In the genomic region with DNA sequence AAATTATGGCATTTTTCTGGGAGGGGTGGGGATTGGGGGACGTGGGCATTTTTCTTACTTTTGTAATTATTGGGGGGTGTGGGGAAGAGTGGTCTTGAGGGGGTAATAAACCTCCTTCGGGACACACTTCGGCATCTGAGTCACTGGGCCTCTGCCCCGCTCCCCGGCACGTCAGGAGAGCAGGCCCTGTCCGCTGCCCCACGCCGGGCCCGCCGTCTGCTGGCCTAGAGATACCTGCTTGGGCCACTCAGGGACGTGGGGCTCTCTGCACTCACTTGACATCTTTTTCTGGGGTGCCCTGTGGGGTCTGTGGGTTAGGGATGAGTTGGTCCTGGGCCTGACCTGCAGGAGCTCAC, we compare ENCODE assay signal across 10 cellular contexts. TPM values are rescaled to one million over a fixed set of nuclear protein-coding genes. Genes with fewer than 3 reads are reported as not detected.
DNase-seq lines count a peak whose midpoint lies in the region; ATAC-seq and TF ChIP-seq lines count a peak whose summit lies in the region.
"Had no signal": no experiment of that assay in that cellular context is flagged by ENCODE, and none has a peak within 500 bp of the region (broad histone marks: within the 10 kb centered on the region; RNA-seq: fewer than 3 reads in every experiment).

No MANE protein-coding gene starts in this region.

- 78% methylated on average over 12 of the region's 12 CpGs for WGBS in HUES64

- H3K4me1 ChIP-seq in HUES64 (ENCODE audit: insufficient read depth, low read length) (peaks cover 16% of the 10 kb centered on the region), MM.1S (ENCODE audit: low read length) (peaks cover 26% of the 10 kb centered on the region)

- H3K4me3 ChIP-seq in HUES64 (ENCODE audit: low read length): no peak overlapping the region
- no peak overlapping the region for H3K4me3 ChIP-seq in MM.1S (ENCODE audit: low read length)

- no peak overlapping the region for H2AFZ ChIP-seq in MM.1S (ENCODE audit: low read length)

- no peaks in the 10 kb centered on the region for H3K9me3 Mint-ChIP-seq in central memory CD8-positive, alpha-beta T cell
- no peaks in the 10 kb centered on the region for H3K9me3 Mint-ChIP-seq in nephron progenitor cell

- H3K36me3 ChIP-seq in HUES64 (ENCODE audit: insufficient read depth, low read length) (peaks cover 42% of the 10 kb centered on the region), MM.1S (replicated peaks; ENCODE audit: insufficient read depth, low read length) (no peaks in the 10 kb centered on the region)

- H3K9me3 ChIP-seq in HUES64 (ENCODE audit: insufficient read depth, low read depth, low read length) (no peaks in the 10 kb centered on the region), MM.1S (replicated peaks; ENCODE audit: insufficient read depth, low read length) (no peaks in the 10 kb centered on the region)

- peaks cover 33% of the 10 kb centered on the region for H3F3A ChIP-seq in MM.1S (ENCODE audit: insufficient read depth, low read length)

- peaks cover 19% of the 10 kb centered on the region for H3K79me2 ChIP-seq in MM.1S (ENCODE audit: low read length)

- H3K27ac Mint-ChIP-seq in central memory CD8-positive, alpha-beta T cell (ENCODE audit: low read depth): peak overlapping the region; percentile 99
- peak overlapping the region; percentile 98 for H3K27ac Mint-ChIP-seq in nephron progenitor cell

- no peak for ATAC-seq in central memory CD8-positive, alpha-beta T cell (replicated peaks; ENCODE audit: extremely low read depth, poor library complexity, severe bottlenecking)

- DNase-seq in central memory CD8-positive, alpha-beta T cell (ENCODE audit: low spot score in 2 of 2): no peak
- no peak for DNase-seq in nephron progenitor cell
- no peak for DNase-seq in AG08395 (ENCODE audit: low spot score)
- no peak for DNase-seq in posterior vena cava (ENCODE audit: low spot score)
- no peak for DNase-seq in MM.1S
- DNase-seq in activated CD4-positive, alpha-beta T cell treated with anti-CD3 and anti-CD28 coated beads, Interleukin-2, amount 50 U/mL, for 4 hours: no peak
- DNase-seq: retina had no signal

- no peaks in the 10 kb centered on the region for H4K20me1 ChIP-seq in MM.1S (ENCODE audit: insufficient read depth, low read length)

- H3K36me3 Mint-ChIP-seq in central memory CD8-positive, alpha-beta T cell (ENCODE audit: insufficient read depth): peaks cover 29% of the 10 kb centered on the region
- peaks cover 47% of the 10 kb centered on the region for H3K36me3 Mint-ChIP-seq in nephron progenitor cell (ENCODE audit: low read depth)

- H3K9ac ChIP-seq in HUES64 (ENCODE audit: low read depth, low read length) (no peak overlapping the region), MM.1S (ENCODE audit: low read length) (no peak overlapping the region)

- peaks cover 56% of the 10 kb centered on the region for H3K4me1 Mint-ChIP-seq in central memory CD8-positive, alpha-beta T cell
- peaks cover 54% of the 10 kb centered on the region for H3K4me1 Mint-ChIP-seq in nephron progenitor cell

- peak overlapping the region; percentile 32 for H3K27ac ChIP-seq in 22Rv1
- 0 out of 2 replicates have a peak overlapping the region, but pooled peaks have one; percentile 5 for H3K27ac ChIP-seq in HUES64 (ENCODE audit: low read depth, low read length)
- no peak overlapping the region; the same call in 1 of the 2 replicates for H3K27ac ChIP-seq in MM.1S (ENCODE audit: low read length)

- H3K27me3 Mint-ChIP-seq in central memory CD8-positive, alpha-beta T cell: no peaks in the 10 kb centered on the region
- H3K27me3 Mint-ChIP-seq in nephron progenitor cell (ENCODE audit: low read depth, poor library complexity): peaks cover 7% of the 10 kb centered on the region

- intact Hi-C loops in posterior vena cava (cut with DNase I): loop anchor here (10.0 kb wide), 2 partner anchors 67 to 167 kb away; partner anchors contain the start of gene TULP2 (in 1 of the 2)

- H3K27me3 ChIP-seq in HUES64 (ENCODE audit: insufficient read depth, low read length) (no peaks in the 10 kb centered on the region), MM.1S (replicated peaks; ENCODE audit: insufficient read depth, low read length) (no peaks in the 10 kb centered on the region)

- H3K9me2 ChIP-seq in MM.1S (replicated peaks; ENCODE audit: insufficient read depth, low read length): no peaks in the 10 kb centered on the region

- H3K4me2 ChIP-seq in MM.1S (ENCODE audit: low read depth, low read length): no peak overlapping the region

- peak overlapping the region; percentile 52 for H3K4me3 Mint-ChIP-seq in central memory CD8-positive, alpha-beta T cell
- peak overlapping the region; percentile 19 for H3K4me3 Mint-ChIP-seq in nephron progenitor cell

- no peak for TF ChIP-seq CTCF in 22Rv1 (IDR thresholded peaks at IDR 0.05)
- no peak for TF ChIP-seq CTCF in nephron progenitor cell (IDR thresholded peaks at IDR 0.05)
- TF ChIP-seq CTCF in MM.1S (IDR thresholded peaks at IDR 0.05; ENCODE audit: low read length): no peak

RNA-seq across cellular contexts. Expression of gene FTL, which starts 3.5 kb away (rescaled TPM):
- 1,683 TPM for polyA plus RNA-seq in HUES64 (2013, experiment 1 of 2)
- 1,737 TPM for polyA plus RNA-seq in HUES64 (2013, experiment 2 of 2)
- 1,000 to 10,000 TPM; 2,854 to 3,275 TPM for total RNA-seq in posterior vena cava

RNA-seq across cellular contexts. Expression of gene BAX, which starts 7.0 kb away (rescaled TPM):
- polyA plus RNA-seq in HUES64 (2013, experiment 1 of 2): 186 TPM
- 182 TPM for polyA plus RNA-seq in HUES64 (2013, experiment 2 of 2)
- 10 to 100 TPM; 44.6 to 53.4 TPM for total RNA-seq in posterior vena cava

RNA-seq across cellular contexts. Expression of gene DHDH, which starts 28.2 kb away (rescaled TPM):
- 0.70 TPM for polyA plus RNA-seq in HUES64 (2013, experiment 1 of 2)
- polyA plus RNA-seq in HUES64 (2013, experiment 2 of 2): 1.2 TPM
- not detected for total RNA-seq in posterior vena cava
- total RNA-seq: frontal cortex had no signal

RNA-seq across cellular contexts. Expression of gene GYS1, which starts 31.5 kb away (rescaled TPM):
- 21.1 TPM for polyA plus RNA-seq in HUES64 (2013, experiment 1 of 2)
- 26.6 TPM for polyA plus RNA-seq in HUES64 (2013, experiment 2 of 2)
- 10 to 100 TPM; 28.0 to 39.5 TPM for total RNA-seq in posterior vena cava

RNA-seq across cellular contexts. Expression of gene RUVBL2, which starts 32.0 kb away (rescaled TPM):
- polyA plus RNA-seq in HUES64 (2013, experiment 1 of 2): 73.5 TPM
- polyA plus RNA-seq in HUES64 (2013, experiment 2 of 2): 75.6 TPM
- total RNA-seq in posterior vena cava: 10 to 100 TPM; 34.7 to 43.1 TPM
